8 cellular contexts compared by ENCODE assay signal in genomic region chr17:7887482-7888183, GRCh38.
DNase-seq lines count a peak whose midpoint lies in the region; ATAC-seq, FAIRE-seq and TF ChIP-seq lines count a peak whose summit lies in the region.

No MANE protein-coding gene starts in this region.

- no peak for TF ChIP-seq CTCF in D721Med (IDR thresholded peaks at IDR 0.05; ENCODE audit: insufficient read depth, missing control alignments)
- no peak for TF ChIP-seq CTCF in HEK293 (tag by site-specific recombination; IDR thresholded peaks at IDR 0.05)
- TF ChIP-seq CTCF in astrocyte of the cerebellum (IDR thresholded peaks at IDR 0.05; ENCODE audit: low read depth, low read length, missing control alignments): no peak

- peaks cover 30% of the 10 kb centered on the region for H3K4me1 ChIP-seq in HEK293 (ENCODE audit: control insufficient read depth, insufficient read depth, low read length)

- H3K36me3 ChIP-seq in HEK293 (ENCODE audit: control insufficient read depth in 2 of 2, insufficient read depth in 1 of 2, low read length in 2 of 2): peaks cover 22 to 33% of the 10 kb centered on the region in 2 experiments

- CTCF ChIA-PET in HEK293 (lab: Yijun Ruan, JAX): interaction anchor here (1.2 to 2.4 kb wide), 2 partner anchors 10 to 144 kb away, joined by 4 to 8 read pairs; no protein-coding TSS in a partner anchor

- POLR2A ChIA-PET in HEK293 (lab: Yijun Ruan, JAX): interaction anchor here (1.2 to 1.6 kb wide), 2 partner anchors 31 to 44 kb away, joined by 4 to 8 read pairs; partner anchors contain the start of genes CNTROB, NAA38 and TRAPPC1

- in situ Hi-C loops in astrocyte of the cerebellum (cut with HindIII; ENCODE audit: low sequenced_read_pairs): no loop called here

- H3K4me3 ChIP-seq in HEK293 (ENCODE audit: low read depth, low read length) (peak overlapping the region; percentile 55), astrocyte of the cerebellum (ENCODE audit: low read depth, low read length) (peak overlapping the region; percentile 84)

- DNase-seq in D721Med (ENCODE audit: insufficient read length, low spot score) (peak; percentile 91), NCI-H187 (lab: John Stamatoyannopoulos, UW) (peak; percentile 73 to 84), T1000 (lab: John Stamatoyannopoulos, UW) (peak; percentile 91), astrocyte of the cerebellum (ENCODE audit: low read depth) (peak; percentile 92), hippocampal formation (lab: John Stamatoyannopoulos, UW) (peak; percentile 82 to 90), retina (peak; percentile 93)

- no peak for FAIRE-seq in D721Med (lab: Jason Lieb, UNC)

- ATAC-seq in GM18517 (IDR thresholded peaks at IDR 0.05; ENCODE audit: unreplicated experiment): no peak

- H3K27ac ChIP-seq in HEK293 (ENCODE audit: extremely low read depth, low read depth, low read length): peak overlapping the region; percentile 100

- no peaks in the 10 kb centered on the region for H3K9me3 ChIP-seq in HEK293 (ENCODE audit: control insufficient read depth, insufficient read depth, low read depth, low read length)

TF ChIP-seq in HEK293, 187 proteins besides CTCF, POLR2A, EP300 and RAD21 (continues in another document):
- peak; percentile 6 for TF ChIP-seq TRIM28 (IDR thresholded peaks at IDR 0.05; ENCODE audit: borderline replicate concordance, low read length)
- TF ChIP-seq ZBTB6 (tag by site-specific recombination; IDR thresholded peaks at IDR 0.05): peak; percentile 97
- TF ChIP-seq, protein P1, sequence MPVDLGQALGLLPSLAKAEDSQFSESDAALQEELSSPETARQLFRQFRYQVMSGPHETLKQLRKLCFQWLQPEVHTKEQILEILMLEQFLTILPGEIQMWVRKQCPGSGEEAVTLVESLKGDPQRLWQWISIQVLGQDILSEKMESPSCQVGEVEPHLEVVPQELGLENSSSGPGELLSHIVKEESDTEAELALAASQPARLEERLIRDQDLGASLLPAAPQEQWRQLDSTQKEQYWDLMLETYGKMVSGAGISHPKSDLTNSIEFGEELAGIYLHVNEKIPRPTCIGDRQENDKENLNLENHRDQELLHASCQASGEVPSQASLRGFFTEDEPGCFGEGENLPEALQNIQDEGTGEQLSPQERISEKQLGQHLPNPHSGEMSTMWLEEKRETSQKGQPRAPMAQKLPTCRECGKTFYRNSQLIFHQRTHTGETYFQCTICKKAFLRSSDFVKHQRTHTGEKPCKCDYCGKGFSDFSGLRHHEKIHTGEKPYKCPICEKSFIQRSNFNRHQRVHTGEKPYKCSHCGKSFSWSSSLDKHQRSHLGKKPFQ (tag by site-specific recombination; IDR thresholded peaks at IDR 0.05): peak; percentile 75
- TF ChIP-seq, protein P2, sequence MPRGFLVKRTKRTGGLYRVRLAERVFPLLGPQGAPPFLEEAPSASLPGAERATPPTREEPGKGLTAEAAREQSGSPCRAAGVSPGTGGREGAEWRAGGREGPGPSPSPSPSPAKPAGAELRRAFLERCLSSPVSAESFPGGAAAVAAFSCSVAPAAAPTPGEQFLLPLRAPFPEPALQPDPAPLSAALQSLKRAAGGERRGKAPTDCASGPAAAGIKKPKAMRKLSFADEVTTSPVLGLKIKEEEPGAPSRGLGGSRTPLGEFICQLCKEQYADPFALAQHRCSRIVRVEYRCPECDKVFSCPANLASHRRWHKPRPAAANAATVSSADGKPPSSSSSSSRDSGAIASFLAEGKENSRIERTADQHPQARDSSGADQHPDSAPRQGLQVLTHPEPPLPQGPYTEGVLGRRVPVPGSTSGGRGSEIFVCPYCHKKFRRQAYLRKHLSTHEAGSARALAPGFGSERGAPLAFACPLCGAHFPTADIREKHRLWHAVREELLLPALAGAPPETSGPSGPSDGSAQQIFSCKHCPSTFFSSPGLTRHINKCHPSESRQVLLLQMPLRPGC (tag by site-specific recombination; IDR thresholded peaks at IDR 0.05): no peak
- TF ChIP-seq, protein P3, sequence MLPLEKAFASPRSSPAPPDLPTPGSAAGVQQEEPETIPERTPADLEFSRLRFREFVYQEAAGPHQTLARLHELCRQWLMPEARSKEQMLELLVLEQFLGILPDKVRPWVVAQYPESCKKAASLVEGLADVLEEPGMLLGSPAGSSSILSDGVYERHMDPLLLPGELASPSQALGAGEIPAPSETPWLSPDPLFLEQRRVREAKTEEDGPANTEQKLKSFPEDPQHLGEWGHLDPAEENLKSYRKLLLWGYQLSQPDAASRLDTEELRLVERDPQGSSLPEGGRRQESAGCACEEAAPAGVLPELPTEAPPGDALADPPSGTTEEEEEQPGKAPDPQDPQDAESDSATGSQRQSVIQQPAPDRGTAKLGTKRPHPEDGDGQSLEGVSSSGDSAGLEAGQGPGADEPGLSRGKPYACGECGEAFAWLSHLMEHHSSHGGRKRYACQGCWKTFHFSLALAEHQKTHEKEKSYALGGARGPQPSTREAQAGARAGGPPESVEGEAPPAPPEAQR (tag by site-specific recombination; IDR thresholded peaks at IDR 0.05): no peak
- TF ChIP-seq GLIS2 (tag by site-specific recombination; IDR thresholded peaks at IDR 0.05): peak; percentile 71
- peak; percentile 75 for TF ChIP-seq KLF8 (tag by site-specific recombination; IDR thresholded peaks at IDR 0.05)
- TF ChIP-seq ZNF211 (tag by site-specific recombination; IDR thresholded peaks at IDR 0.05; ENCODE audit: low read depth): no peak
- peak; percentile 86 for TF ChIP-seq SP2 (tag by site-specific recombination; IDR thresholded peaks at IDR 0.05)
- TF ChIP-seq, protein P4, sequence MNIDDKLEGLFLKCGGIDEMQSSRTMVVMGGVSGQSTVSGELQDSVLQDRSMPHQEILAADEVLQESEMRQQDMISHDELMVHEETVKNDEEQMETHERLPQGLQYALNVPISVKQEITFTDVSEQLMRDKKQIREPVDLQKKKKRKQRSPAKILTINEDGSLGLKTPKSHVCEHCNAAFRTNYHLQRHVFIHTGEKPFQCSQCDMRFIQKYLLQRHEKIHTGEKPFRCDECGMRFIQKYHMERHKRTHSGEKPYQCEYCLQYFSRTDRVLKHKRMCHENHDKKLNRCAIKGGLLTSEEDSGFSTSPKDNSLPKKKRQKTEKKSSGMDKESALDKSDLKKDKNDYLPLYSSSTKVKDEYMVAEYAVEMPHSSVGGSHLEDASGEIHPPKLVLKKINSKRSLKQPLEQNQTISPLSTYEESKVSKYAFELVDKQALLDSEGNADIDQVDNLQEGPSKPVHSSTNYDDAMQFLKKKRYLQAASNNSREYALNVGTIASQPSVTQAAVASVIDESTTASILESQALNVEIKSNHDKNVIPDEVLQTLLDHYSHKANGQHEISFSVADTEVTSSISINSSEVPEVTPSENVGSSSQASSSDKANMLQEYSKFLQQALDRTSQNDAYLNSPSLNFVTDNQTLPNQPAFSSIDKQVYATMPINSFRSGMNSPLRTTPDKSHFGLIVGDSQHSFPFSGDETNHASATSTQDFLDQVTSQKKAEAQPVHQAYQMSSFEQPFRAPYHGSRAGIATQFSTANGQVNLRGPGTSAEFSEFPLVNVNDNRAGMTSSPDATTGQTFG (tag by site-specific recombination; IDR thresholded peaks at IDR 0.05; ENCODE audit: borderline replicate concordance): no peak
- TF ChIP-seq, protein P5, sequence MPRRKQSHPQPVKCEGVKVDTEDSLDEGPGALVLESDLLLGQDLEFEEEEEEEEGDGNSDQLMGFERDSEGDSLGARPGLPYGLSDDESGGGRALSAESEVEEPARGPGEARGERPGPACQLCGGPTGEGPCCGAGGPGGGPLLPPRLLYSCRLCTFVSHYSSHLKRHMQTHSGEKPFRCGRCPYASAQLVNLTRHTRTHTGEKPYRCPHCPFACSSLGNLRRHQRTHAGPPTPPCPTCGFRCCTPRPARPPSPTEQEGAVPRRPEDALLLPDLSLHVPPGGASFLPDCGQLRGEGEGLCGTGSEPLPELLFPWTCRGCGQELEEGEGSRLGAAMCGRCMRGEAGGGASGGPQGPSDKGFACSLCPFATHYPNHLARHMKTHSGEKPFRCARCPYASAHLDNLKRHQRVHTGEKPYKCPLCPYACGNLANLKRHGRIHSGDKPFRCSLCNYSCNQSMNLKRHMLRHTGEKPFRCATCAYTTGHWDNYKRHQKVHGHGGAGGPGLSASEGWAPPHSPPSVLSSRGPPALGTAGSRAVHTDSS (tag by site-specific recombination; IDR thresholded peaks at IDR 0.05): no peak
- 0 out of 2 replicates have a peak, but pooled peaks have one; percentile 33 for TF ChIP-seq KLF16 (tag by site-specific recombination; IDR thresholded peaks at IDR 0.05)
- TF ChIP-seq, protein P6, sequence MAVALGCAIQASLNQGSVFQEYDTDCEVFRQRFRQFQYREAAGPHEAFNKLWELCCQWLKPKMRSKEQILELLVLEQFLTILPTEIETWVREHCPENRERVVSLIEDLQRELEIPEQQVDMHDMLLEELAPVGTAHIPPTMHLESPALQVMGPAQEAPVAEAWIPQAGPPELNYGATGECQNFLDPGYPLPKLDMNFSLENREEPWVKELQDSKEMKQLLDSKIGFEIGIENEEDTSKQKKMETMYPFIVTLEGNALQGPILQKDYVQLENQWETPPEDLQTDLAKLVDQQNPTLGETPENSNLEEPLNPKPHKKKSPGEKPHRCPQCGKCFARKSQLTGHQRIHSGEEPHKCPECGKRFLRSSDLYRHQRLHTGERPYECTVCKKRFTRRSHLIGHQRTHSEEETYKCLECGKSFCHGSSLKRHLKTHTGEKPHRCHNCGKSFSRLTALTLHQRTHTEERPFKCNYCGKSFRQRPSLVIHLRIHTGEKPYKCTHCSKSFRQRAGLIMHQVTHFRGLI (tag by site-specific recombination; IDR thresholded peaks at IDR 0.05): no peak
- no peak for TF ChIP-seq ZNF624 (tag by site-specific recombination; IDR thresholded peaks at IDR 0.05)
- TF ChIP-seq ZNF2 (tag by site-specific recombination; IDR thresholded peaks at IDR 0.05): peak; percentile 89; the same call in 1 of the 2 replicates
- TF ChIP-seq ZNF621 (tag by site-specific recombination; IDR thresholded peaks at IDR 0.05): no peak
- TF ChIP-seq ZNF660 (tag by site-specific recombination; IDR thresholded peaks at IDR 0.05): 0 out of 2 replicates have a peak, but pooled peaks have one; percentile 26
- TF ChIP-seq YY1 (tag by site-specific recombination; IDR thresholded peaks at IDR 0.05): peak; percentile 63; the same call in 1 of the 2 replicates
- TF ChIP-seq GLI4 (tag by site-specific recombination; IDR thresholded peaks at IDR 0.05): no peak
- no peak for TF ChIP-seq ZNF48 (tag by site-specific recombination; IDR thresholded peaks at IDR 0.05)
- TF ChIP-seq ZBTB8A (tag by site-specific recombination; IDR thresholded peaks at IDR 0.05): peak; percentile 82
